In the genomic region with DNA sequence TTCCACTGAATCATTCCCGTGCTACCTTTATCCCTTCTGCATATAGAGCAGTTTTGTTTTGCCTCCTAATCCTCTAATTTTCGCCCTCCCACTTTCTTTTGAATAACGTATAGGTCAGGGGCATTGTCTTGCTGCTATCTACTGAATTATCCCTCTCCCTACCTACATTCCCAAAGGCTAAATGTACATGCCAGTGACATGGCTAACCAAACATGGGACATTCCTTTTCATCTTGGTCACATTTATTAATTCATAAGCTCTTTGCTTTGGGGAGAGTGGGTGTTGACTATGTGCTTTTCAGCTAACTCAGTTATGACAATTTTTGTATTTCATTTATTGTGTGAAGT, we compare ENCODE assay signal across 15 cellular contexts. TPM values are rescaled to one million over a fixed set of nuclear protein-coding genes. Genes with fewer than 3 reads are reported as not detected.
"Had no signal": no experiment of that assay in that cellular context is flagged by ENCODE, and none has a peak within 500 bp of the region (broad histone marks: within the 10 kb centered on the region; RNA-seq: fewer than 3 reads in every experiment).

No MANE protein-coding gene starts in this region.

- H3K9me3 Mint-ChIP-seq: activated T-cell treated with anti-CD3 and anti-CD28 coated beads, Interleukin-2, amount 50 U/mL, for 4 hours had no signal

- H3K9me3 ChIP-seq: lower lobe of right lung, tibial artery had no signal

- H3K4me3 ChIP-seq: coronary artery, hepatocyte, lower lobe of right lung, tibial artery had no signal

- H3K27ac ChIP-seq: hepatocyte, lower lobe of right lung had no signal

- H3K4me2 ChIP-seq: hepatocyte had no signal

- H3K4me3 Mint-ChIP-seq: activated naive CD8-positive, alpha-beta T cell; activated T-cell treated with anti-CD3 and anti-CD28 coated beads, Interleukin-2, amount 50 U/mL, for 4 hours; naive B cell had no signal

- ATAC-seq: activated CD4-positive, CD25-positive, alpha-beta regulatory T cell treated with anti-CD3 and anti-CD28 coated beads, Interleukin-2, amount 50 U/mL, for 24 hours; activated T-cell treated with anti-CD3 and anti-CD28 coated beads, Interleukin-2, amount 50 U/mL, for 4 hours had no signal

- H3K36me3 Mint-ChIP-seq: activated naive CD8-positive, alpha-beta T cell had no signal

- H3K27ac Mint-ChIP-seq: activated naive CD8-positive, alpha-beta T cell; naive B cell had no signal

- H3K36me3 ChIP-seq: lower lobe of right lung, tibial artery had no signal

- H3K79me2 ChIP-seq: hepatocyte had no signal

- DNase-seq: activated CD4-positive, alpha-beta T cell treated with anti-CD3 and anti-CD28 coated beads, Interleukin-2, amount 50 U/mL, for 48 hours; activated effector memory CD4-positive, alpha-beta T cell treated with anti-CD3 and anti-CD28 coated beads, Interleukin-2, amount 50 U/mL, for 16 hours; activated T-cell treated with anti-CD3 and anti-CD28 coated beads, Interleukin-2, amount 50 U/mL, for 4 hours; aorta; effector CD8-positive, alpha-beta T cell; kidney glomerular epithelial cell; lower lobe of right lung; naive B cell; retina; small intestine; tibial artery had no signal

- H3K4me1 Mint-ChIP-seq: naive B cell had no signal

- H3K27me3 ChIP-seq: hepatocyte had no signal

- H2AFZ ChIP-seq: hepatocyte had no signal

RNA-seq across cellular contexts. Expression of gene DAW1, which starts 5.1 kb away (rescaled TPM):
- total RNA-seq: activated T-cell treated with anti-CD3 and anti-CD28 coated beads, Interleukin-2, amount 50 U/mL, for 4 hours had no signal
- polyA plus RNA-seq: small intestine had no signal
